ENCODE assay signal across 23 cellular contexts in genomic region chr6:11773581-11773980, GRCh38. TPM values are rescaled to one million over a fixed set of nuclear protein-coding genes. Genes with fewer than 3 reads are reported as not detected.
"Had no signal": no experiment of that assay in that cellular context is flagged by ENCODE, and none has a peak within 500 bp of the region (broad histone marks: within the 10 kb centered on the region; RNA-seq: fewer than 3 reads in every experiment).

No MANE protein-coding gene starts in this region.

- H3K27ac ChIP-seq: adrenal gland had no signal

- DNase-seq: activated CD4-positive, alpha-beta T cell treated with anti-CD3 and anti-CD28 coated beads for 48 hours; activated CD4-positive, alpha-beta T cell treated with anti-CD3 and anti-CD28 coated beads, Interleukin-2, amount 50 U/mL, for 4 hours; activated CD4-positive, CD25-positive, alpha-beta regulatory T cell treated with anti-CD3 and anti-CD28 coated beads, Interleukin-2, amount 50 U/mL, for 72 hours; activated CD8-positive, alpha-beta memory T cell treated with anti-CD3 and anti-CD28 coated beads, Interleukin-2, amount 50 U/mL, for 48 hours; activated CD8-positive, alpha-beta T cell treated with anti-CD3 and anti-CD28 coated beads, Interleukin-2, amount 10 ng/mL, durations not matched to agents 7 days and 5 days; activated naive CD4-positive, alpha-beta T cell treated with anti-CD3 and anti-CD28 coated beads, Interleukin-2, amount 50 U/mL, for 16 hours; activated naive CD8-positive, alpha-beta T cell treated with anti-CD3 and anti-CD28 coated beads, Interleukin-2, amount 10 ng/mL, durations not matched to agents 7 days and 5 days; activated T-cell treated with anti-CD3 and anti-CD28 coated beads, Interleukin-2, amount 50 U/mL, for 1 hour; adrenal gland; anterior cingulate cortex; KG1; NCI-H1092; NCI-H1417; NCI-H1930; NCI-H2171; NCI-H345; NCI-H510A; SIG-M5; T-helper 17 cell; T-helper 9 cell had no signal

- H3K9me3 ChIP-seq: adrenal gland had no signal

- FAIRE-seq: RCC 7860 had no signal

- ATAC-seq: activated CD8-positive, alpha-beta T cell treated with anti-CD3 and anti-CD28 coated beads, Interleukin-2, amount 10 ng/mL, durations not matched to agents 7 days and 5 days; T-helper 17 cell; WTC11 had no signal

- H3K36me3 ChIP-seq: adrenal gland had no signal

- H3K27me3 ChIP-seq: adrenal gland had no signal

- H3K4me3 ChIP-seq: adrenal gland had no signal

RNA-seq across cellular contexts. Expression of gene ADTRP, which starts 5.0 kb away (rescaled TPM):
- total RNA-seq: cardiac septum had no signal
